ENCODE assay signal across 11 cellular contexts in genomic region chr3:52986938-52987337, GRCh38. TPM values are rescaled to one million over a fixed set of nuclear protein-coding genes. Genes with fewer than 3 reads are reported as not detected.
DNase-seq lines count a peak whose midpoint lies in the region; ATAC-seq and TF ChIP-seq lines count a peak whose summit lies in the region.
"Had no signal": no experiment of that assay in that cellular context is flagged by ENCODE, and none has a peak within 500 bp of the region (broad histone marks: within the 10 kb centered on the region; RNA-seq: fewer than 3 reads in every experiment).

No MANE protein-coding gene starts in this region.

- WGBS in heart right ventricle, 2 donors: 49 to 53% methylated on average over 3 of the region's 3 CpGs

- H3K36me3 ChIP-seq in heart right ventricle (no peaks in the 10 kb centered on the region), right atrium auricular region (no peaks in the 10 kb centered on the region), upper lobe of right lung (no peaks in the 10 kb centered on the region)

- H3K4me1 ChIP-seq in heart right ventricle: peaks cover 0 to 23% (median 5%) of the 10 kb centered on the region in 9 donors
- H3K4me1 ChIP-seq in right atrium auricular region: no peaks in the 10 kb centered on the region
- H3K4me1 ChIP-seq in upper lobe of right lung: peaks cover 3% of the 10 kb centered on the region

- H3K9me3 Mint-ChIP-seq in activated CD4-positive, alpha-beta T cell treated with anti-CD3 and anti-CD28 coated beads, Interleukin-2, amount 10 ng/mL, durations not matched to agents 24 days and 14 days: no peaks in the 10 kb centered on the region

- H3K27ac ChIP-seq in heart right ventricle (no peak overlapping the region), right atrium auricular region (no peak overlapping the region), upper lobe of right lung (no peak overlapping the region)

- H3K9me3 ChIP-seq in heart right ventricle: no peaks in the 10 kb centered on the region
- H3K9me3 ChIP-seq in right atrium auricular region: no peaks in the 10 kb centered on the region
- no peaks in the 10 kb centered on the region for H3K9me3 ChIP-seq in upper lobe of right lung

- H3K4me3 ChIP-seq in heart right ventricle: no peak overlapping the region
- no peak overlapping the region for H3K4me3 ChIP-seq in right atrium auricular region
- no peak overlapping the region for H3K4me3 ChIP-seq in upper lobe of right lung

- intact Hi-C loops in heart right ventricle (cut with DNase I): no loop called here
- intact Hi-C loops in upper lobe of right lung (cut with DNase I): no loop called here
- intact Hi-C loops in activated CD4-positive, alpha-beta T cell treated with anti-CD3 and anti-CD28 coated beads, Interleukin-2, amount 10 ng/mL, durations not matched to agents 24 days and 14 days (cut with micrococcal nuclease): no loop called here

- H3K4me3 Mint-ChIP-seq in activated CD4-positive, alpha-beta T cell treated with anti-CD3 and anti-CD28 coated beads, Interleukin-2, amount 10 ng/mL, durations not matched to agents 24 days and 14 days: no peak overlapping the region

- DNase-seq in heart right ventricle (no peak), right atrium auricular region (ENCODE audit: low spot score) (no peak), RPMI7951 (ENCODE audit: low read depth) (peak; percentile 9), fibroblast of gingiva (ENCODE audit: low read depth) (peak; percentile 37), upper lobe of right lung (no peak)
- DNase-seq in stimulated activated CD4-positive, alpha-beta T cell treated with anti-CD3 and anti-CD28 coated beads, Interleukin-15, amount 100 ng/mL, for 24 hours: no peak
- DNase-seq in activated CD4-positive, alpha-beta T cell treated with anti-CD3 and anti-CD28 coated beads, Interleukin-2, amount 10 ng/mL, durations not matched to agents 24 days and 14 days: no peak
- DNase-seq: activated T-cell treated with anti-CD3 and anti-CD28 coated beads, Interleukin-2, amount 50 U/mL, for 48 hours; midbrain; stimulated activated CD4-positive, alpha-beta T cell treated with anti-CD3 and anti-CD28 coated beads, Interleukin-1b, Interleukin-23, amount 100 ng/mL, for 48 hours had no signal

- ATAC-seq in heart right ventricle: no peak
- no peak for ATAC-seq in upper lobe of right lung
- ATAC-seq in HG03175 (IDR thresholded peaks at IDR 0.05; ENCODE audit: unreplicated experiment): no peak

- no peak overlapping the region for H3K27ac Mint-ChIP-seq in activated CD4-positive, alpha-beta T cell treated with anti-CD3 and anti-CD28 coated beads, Interleukin-2, amount 10 ng/mL, durations not matched to agents 24 days and 14 days

- H3K27me3 ChIP-seq in heart right ventricle (no peaks in the 10 kb centered on the region), right atrium auricular region (no peaks in the 10 kb centered on the region), upper lobe of right lung (no peaks in the 10 kb centered on the region)

- peaks cover 33% of the 10 kb centered on the region for H3K4me1 Mint-ChIP-seq in activated CD4-positive, alpha-beta T cell treated with anti-CD3 and anti-CD28 coated beads, Interleukin-2, amount 10 ng/mL, durations not matched to agents 24 days and 14 days

- TF ChIP-seq CTCF in heart right ventricle (IDR thresholded peaks at IDR 0.05) (peak in 5 of 9 donors; percentile 13 to 36 (median 27)), right atrium auricular region (IDR thresholded peaks at IDR 0.05) (peak in 1 of 2 donors; percentile 17), upper lobe of right lung (IDR thresholded peaks at IDR 0.05) (peak; percentile 16)

- peaks cover 2% of the 10 kb centered on the region for H3K36me3 Mint-ChIP-seq in activated CD4-positive, alpha-beta T cell treated with anti-CD3 and anti-CD28 coated beads, Interleukin-2, amount 10 ng/mL, durations not matched to agents 24 days and 14 days (ENCODE audit: low read depth)

- no peaks in the 10 kb centered on the region for H3K27me3 Mint-ChIP-seq in activated CD4-positive, alpha-beta T cell treated with anti-CD3 and anti-CD28 coated beads, Interleukin-2, amount 10 ng/mL, durations not matched to agents 24 days and 14 days

RNA-seq across cellular contexts. Expression of gene SFMBT1, which starts 58.9 kb away (rescaled TPM):
- total RNA-seq in heart right ventricle (10 to 100 TPM; 14.5 to 19.1 (median 17.1) TPM), right atrium auricular region (10 to 100 TPM; 16.7 to 17.4 TPM), upper lobe of right lung (17.2 TPM)
- polyA plus RNA-seq in heart right ventricle: 1 to 10 TPM; 3.1 to 4.1 TPM
- total RNA-seq in RPMI7951 (2014; rRNA removed; shearing (Covaris generic)): 9.3 and 15.6 TPM in 2 replicates
- total RNA-seq in activated CD4-positive, alpha-beta T cell treated with anti-CD3 and anti-CD28 coated beads, Interleukin-2, amount 10 ng/mL, durations not matched to agents 24 days and 14 days: 28.6 and 28.8 TPM in 2 replicates

Comparison
In these comparisons a context has a peak if more than half of its experiments do, and no peak if none do; other contexts are left out.
1. DNase-seq: peak in RPMI7951 (single experiment) and fibroblast of gingiva (single experiment); none in heart right ventricle (0 of 2), right atrium auricular region (single experiment), upper lobe of right lung (single experiment), stimulated activated CD4-positive, alpha-beta T cell treated with anti-CD3 and anti-CD28 coated beads, Interleukin-15, amount 100 ng/mL, for 24 hours (single experiment) and activated CD4-positive, alpha-beta T cell treated with anti-CD3 and anti-CD28 coated beads, Interleukin-2, amount 10 ng/mL, durations not matched to agents 24 days and 14 days (single experiment).